ENCODE assay signal across 15 cellular contexts in genomic region chr20:36045373-36045714, GRCh38.
"Had no signal": no experiment of that assay in that cellular context is flagged by ENCODE, and none has a peak within 500 bp of the region (broad histone marks: within the 10 kb centered on the region; RNA-seq: fewer than 3 reads in every experiment).

No MANE protein-coding gene starts in this region.

- H3K4me3 ChIP-seq: esophagus squamous epithelium, neural progenitor cell, skin epidermis, stomach, thoracic aorta had no signal

- H3K27ac Mint-ChIP-seq: activated naive CD4-positive, alpha-beta T cell treated with anti-CD3 and anti-CD28 coated beads, Interleukin-2, amount 50 U/mL, for 72 hours; memory B cell; neural progenitor cell had no signal

- H3K36me3 ChIP-seq: neural progenitor cell, thoracic aorta had no signal

- H3K4me2 ChIP-seq: neural progenitor cell had no signal

- H3K9me3 ChIP-seq: esophagus squamous epithelium, stomach, thoracic aorta had no signal

- H3K27ac ChIP-seq: dorsolateral prefrontal cortex, esophagus squamous epithelium, foreskin keratinocyte, neural progenitor cell, parathyroid adenoma, skin epidermis, stomach, thoracic aorta had no signal

- H3K4me1 ChIP-seq: neural progenitor cell had no signal

- H3K9ac ChIP-seq: neural progenitor cell, parathyroid adenoma had no signal

- H2AFZ ChIP-seq: neural progenitor cell, parathyroid adenoma had no signal

- H3K27me3 Mint-ChIP-seq: memory B cell had no signal

- DNase-seq: activated CD4-positive, alpha-beta T cell treated with anti-CD3 and anti-CD28 coated beads, Interleukin-2, amount 50 U/mL, for 4 hours; activated T-cell treated with anti-CD3 and anti-CD28 coated beads, Interleukin-2, amount 50 U/mL, for 1 hour; dorsolateral prefrontal cortex; esophagus squamous epithelium; stimulated activated CD4-positive, alpha-beta T cell treated with anti-CD3 and anti-CD28 coated beads, Interleukin-4, amount 100 ng/mL, for 4 hours; stomach had no signal

- ATAC-seq: activated CD4-positive, CD25-positive, alpha-beta regulatory T cell treated with anti-CD3 and anti-CD28 coated beads, Interleukin-2, amount 50 U/mL, for 24 hours; activated naive CD4-positive, alpha-beta T cell treated with anti-CD3 and anti-CD28 coated beads, Interleukin-2, amount 50 U/mL, for 72 hours; foreskin keratinocyte had no signal

- H3K4me3 Mint-ChIP-seq: memory B cell, neural progenitor cell had no signal

- H3K27me3 ChIP-seq: dorsolateral prefrontal cortex, esophagus squamous epithelium, foreskin keratinocyte, neural progenitor cell, stomach had no signal

- FAIRE-seq: urothelium cell line had no signal

- H3K9me3 Mint-ChIP-seq: activated naive CD4-positive, alpha-beta T cell treated with anti-CD3 and anti-CD28 coated beads, Interleukin-2, amount 50 U/mL, for 72 hours; memory B cell; neural progenitor cell had no signal
